Comparison of ENCODE assay signal across 13 cellular contexts in genomic region chr7:106604303-106604918, GRCh38. TPM values are rescaled to one million over a fixed set of nuclear protein-coding genes. Genes with fewer than 3 reads are reported as not detected.
DNase-seq lines count a peak whose midpoint lies in the region; ATAC-seq, FAIRE-seq and TF ChIP-seq lines count a peak whose summit lies in the region.
"Had no signal": no experiment of that assay in that cellular context is flagged by ENCODE, and none has a peak within 500 bp of the region (broad histone marks: within the 10 kb centered on the region; RNA-seq: fewer than 3 reads in every experiment).

No MANE protein-coding gene starts in this region.

- POLR2A ChIA-PET in CD8-positive, alpha-beta T cell (lab: Charles Lee) = no interaction called here
- POLR2A ChIA-PET in T-cell (lab: Charles Lee) = no interaction called here
- POLR2A ChIA-PET in A673 (lab: Charles Lee; ENCODE audit: low non-redundant PET) = no interaction called here

- ATAC-seq in CD8-positive, alpha-beta T cell = peak; percentile 40
- peak; percentile 54 to 80 (median 69) for ATAC-seq in T-cell (replicated peaks in 1 of 4)
- ATAC-seq: left lobe of liver, sciatic nerve had no signal

- intact Hi-C loops in CD8-positive, alpha-beta T cell (cut with DNase I, micrococcal nuclease) = no loop called here
- intact Hi-C loops in A673 (cut with micrococcal nuclease; ENCODE audit: unreplicated experiment) = no loop called here

- no peak overlapping the region for H3K27ac Mint-ChIP-seq in CD8-positive, alpha-beta T cell
- peak overlapping the region; percentile 43 to 50 for H3K27ac Mint-ChIP-seq in T-cell

- H3K4me3 ChIP-seq in CD8-positive, alpha-beta T cell (ENCODE audit: low read depth, low read length) = no peak overlapping the region
- H3K4me3 ChIP-seq in small intestine (ENCODE audit: low read depth in 1 of 2, low read length in 2 of 2) = no peak overlapping the region
- no peak overlapping the region for H3K4me3 ChIP-seq in A673 (ENCODE audit: low read depth, low read length, poor library complexity, severe bottlenecking)
- H3K4me3 ChIP-seq: thoracic aorta had no signal

- H3K4me3 Mint-ChIP-seq in CD8-positive, alpha-beta T cell = no peak overlapping the region
- no peak overlapping the region for H3K4me3 Mint-ChIP-seq in T-cell
- H3K4me3 Mint-ChIP-seq: neural crest cell had no signal

- H3K27me3 Mint-ChIP-seq in CD8-positive, alpha-beta T cell (ENCODE audit: low read depth) = peaks cover 3% of the 10 kb centered on the region
- peaks cover 0 to 3% of the 10 kb centered on the region in 2 donors for H3K27me3 Mint-ChIP-seq in T-cell

- H3K36me3 Mint-ChIP-seq in CD8-positive, alpha-beta T cell = no peaks in the 10 kb centered on the region
- no peaks in the 10 kb centered on the region for H3K36me3 Mint-ChIP-seq in T-cell

- BruUV-seq in A673 (replicated peaks; lab: Mats Ljungman, UMichigan) = no TSS peak

- FAIRE-seq in small intestine (lab: Jason Lieb, UNC) = no peak

- H3K4me1 ChIP-seq in CD8-positive, alpha-beta T cell (ENCODE audit: insufficient read depth, low read length) = no peaks in the 10 kb centered on the region
- H3K4me1 ChIP-seq in small intestine (ENCODE audit: control insufficient read depth in 2 of 2, insufficient read depth in 1 of 2, low read depth in 1 of 2, low read length in 1 of 2) = peaks cover 0 to 2% of the 10 kb centered on the region in 2 donors
- H3K4me1 ChIP-seq in A673 (ENCODE audit: insufficient read depth, low read length, poor library complexity, severe bottlenecking) = peaks cover 4% of the 10 kb centered on the region

- no peaks in the 10 kb centered on the region for H3K36me3 ChIP-seq in CD8-positive, alpha-beta T cell (ENCODE audit: insufficient read depth, low read length)
- H3K36me3 ChIP-seq in small intestine (ENCODE audit: control insufficient read depth in 2 of 2, insufficient read depth in 2 of 2, low read length in 2 of 2) (no peaks in the 10 kb centered on the region), A673 (ENCODE audit: insufficient read depth, low read length, poor library complexity, severe bottlenecking) (no peaks in the 10 kb centered on the region)
- H3K36me3 ChIP-seq: thoracic aorta had no signal

- no peaks in the 10 kb centered on the region for H3K27me3 ChIP-seq in CD8-positive, alpha-beta T cell (ENCODE audit: insufficient read depth, low read length)
- no peaks in the 10 kb centered on the region for H3K27me3 ChIP-seq in small intestine (ENCODE audit: control insufficient read depth in 2 of 2, insufficient read depth in 2 of 2, low read length in 2 of 2)
- no peaks in the 10 kb centered on the region for H3K27me3 ChIP-seq in A673 (replicated peaks; ENCODE audit: insufficient read depth, low read depth, low read length, poor library complexity)

- no peaks in the 10 kb centered on the region for H3K9me3 ChIP-seq in CD8-positive, alpha-beta T cell (ENCODE audit: low read length)
- H3K9me3 ChIP-seq in small intestine (ENCODE audit: control insufficient read depth, low read depth) (no peaks in the 10 kb centered on the region), A673 (ENCODE audit: low read depth, low read length, poor library complexity, severe bottlenecking) (no peaks in the 10 kb centered on the region)
- H3K9me3 ChIP-seq: thoracic aorta had no signal

- no peaks in the 10 kb centered on the region for H3K4me1 Mint-ChIP-seq in CD8-positive, alpha-beta T cell (ENCODE audit: low read depth)
- H3K4me1 Mint-ChIP-seq in T-cell = peaks cover 0 to 6% (median 6%) of the 10 kb centered on the region in 3 donors
- H3K4me1 Mint-ChIP-seq: neural crest cell had no signal

- DNase-seq in AML-193 (lab: John Stamatoyannopoulos, UW) (peak; percentile 51 to 52), T-cell (peak in 6 of 34 experiments; percentile 1 to 19 (median 3)), dermis blood vessel endothelial cell (peak; percentile 48), cortex of kidney (lab: John Stamatoyannopoulos, UW) (no peak), COR-L47 (lab: John Stamatoyannopoulos, UW) (no peak), small intestine (no peak), A673 (ENCODE audit: low spot score) (no peak)
- no peak for DNase-seq in CD8-positive, alpha-beta T cell
- DNase-seq: head of caudate nucleus had no signal

- H3K9me3 Mint-ChIP-seq in CD8-positive, alpha-beta T cell = no peaks in the 10 kb centered on the region
- H3K9me3 Mint-ChIP-seq in T-cell = no peaks in the 10 kb centered on the region

- CTCF ChIA-PET in CD8-positive, alpha-beta T cell (lab: Charles Lee) = no interaction called here
- CTCF ChIA-PET in T-cell (lab: Charles Lee) (interaction anchor here in 1 of 2 donors (1.2 kb wide), 1 partner anchor 66 kb away, joined by 3 read pairs; no protein-coding TSS in a partner anchor), A673 (lab: Charles Lee) (no interaction called here)

- no peak for TF ChIP-seq CTCF in CD8-positive, alpha-beta T cell (IDR thresholded peaks at IDR 0.05)
- TF ChIP-seq CTCF in A673 (conservative IDR thresholded peaks at IDR 0.05; ENCODE audit: low read depth, low read length) = no peak

- 67 to 89% (median 69%) methylated on average over 1 of the region's 1 CpG for WGBS in small intestine, 3 donors

- no peak overlapping the region for H3K27ac ChIP-seq in CD8-positive, alpha-beta T cell (ENCODE audit: low read depth, low read length)
- no peak overlapping the region for H3K27ac ChIP-seq in small intestine (ENCODE audit: low read depth in 1 of 2, low read length in 1 of 2)
- H3K27ac ChIP-seq in A673 (ENCODE audit: low read depth, low read length, poor library complexity, severe bottlenecking) = no peak overlapping the region
- H3K27ac ChIP-seq: thoracic aorta had no signal

RNA-seq across cellular contexts. Expression of gene CCDC71L, which starts 56.5 kb away (rescaled TPM):
- total RNA-seq in CD8-positive, alpha-beta T cell = 10 to 100 TPM; 10.4 to 11.1 TPM
- total RNA-seq in T-cell = 10 to 100 TPM; 13.0 to 21.9 (median 14.0) TPM
- total RNA-seq in dermis blood vessel endothelial cell = 73.2 and 99.6 TPM in 2 replicates
- polyA plus RNA-seq in small intestine = 10 to 100 TPM in 1 of 3 donors, 1 to 10 TPM in 2; 5.1 to 14.7 (median 9.7) TPM
- total RNA-seq in A673 (2021) = 14.1 and 18.4 TPM in 2 replicates

Comparison
In these comparisons a context has a peak if more than half of its experiments do, and no peak if none do; other contexts are left out.
1. DNase-seq: peak in AML-193 (2 of 2) and dermis blood vessel endothelial cell (single experiment); none in CD8-positive, alpha-beta T cell (0 of 7), cortex of kidney (single experiment), COR-L47 (single experiment), small intestine (single experiment) and A673 (single experiment).